In genomic region chr19:46009530-46010510, GRCh38 we compare ENCODE assay signal across 8 cellular contexts. TPM values are rescaled to one million over a fixed set of nuclear protein-coding genes. Genes with fewer than 3 reads are reported as not detected.
DNase-seq lines count a peak whose midpoint lies in the region; ATAC-seq, FAIRE-seq and TF ChIP-seq lines count a peak whose summit lies in the region.

No MANE protein-coding gene starts in this region.

- H3K9me3 ChIP-seq in A549 = no peaks in the 10 kb centered on the region

- H3K4me2 ChIP-seq in A549 = no peak overlapping the region

- no peak for TF ChIP-seq EP300 in A549 (IDR thresholded peaks at IDR 0.05)

- peaks cover 7% of the 10 kb centered on the region; the same call in 1 of the 3 replicates for H3K4me1 ChIP-seq in A549

- no peak overlapping the region for H3K4me3 ChIP-seq in A549

- H3K4me3 Mint-ChIP-seq in activated CD4-positive, alpha-beta T cell treated with anti-CD3 and anti-CD28 coated beads, Interleukin-2, amount 10 ng/mL, durations not matched to agents 7 days and 5 days = no peak overlapping the region

- 49% methylated on average over 25 of the region's 28 CpGs for WGBS in A549 (ENCODE audit: missing lambda C conversion rate)

- peaks cover 5% of the 10 kb centered on the region for H3K4me1 Mint-ChIP-seq in activated CD4-positive, alpha-beta T cell treated with anti-CD3 and anti-CD28 coated beads, Interleukin-2, amount 10 ng/mL, durations not matched to agents 7 days and 5 days

- no peak for TF ChIP-seq POLR2A in A549 (IDR thresholded peaks at IDR 0.05; ENCODE audit: low read length)

- no peak overlapping the region for H3K27ac ChIP-seq in A549

- peak; percentile 81 for DNase-seq in A549 (ENCODE audit: low read depth in 1 of 2, low spot score in 1 of 2)
- peak; percentile 80 for DNase-seq in GM13976 (ENCODE audit: low spot score)
- DNase-seq in NCI-H2227 treated with DMSO at 0.1 percent for 48 hours (lab: John Stamatoyannopoulos, UW) = peak; percentile 59
- DNase-seq in activated CD4-positive, alpha-beta T cell treated with anti-CD3 and anti-CD28 coated beads, Interleukin-2, amount 10 ng/mL, durations not matched to agents 7 days and 5 days = peak; percentile 73
- peak; percentile 86 for DNase-seq in dermis blood vessel endothelial cell
- peak; percentile 64 to 72 for DNase-seq in lung microvascular endothelial cell (ENCODE audit: low read depth in 2 of 2)
- peak; percentile 22 to 38 for DNase-seq in stimulated activated CD8-positive, alpha-beta memory T cell treated with anti-CD3 and anti-CD28 coated beads, Interleukin-15, amount 100 ng/mL, for 48 hours (ENCODE audit: low read depth in 2 of 2)

- CTCF ChIA-PET in A549 (lab: Yijun Ruan, JAX) = interaction anchor here (0.6 to 5.1 kb wide), 53 partner anchors 8 to 553 kb away, joined by 3 to 100 read pairs (median 4); partner anchors contain the start of genes CCDC61, MYPOP, NOVA2 and PGLYRP1
- CTCF ChIA-PET in activated CD4-positive, alpha-beta T cell treated with anti-CD3 and anti-CD28 coated beads, Interleukin-2, amount 10 ng/mL, durations not matched to agents 7 days and 5 days (lab: Charles Lee) = interaction anchor here (0.6 to 1.5 kb wide), 4 partner anchors 15 to 240 kb away, joined by 3 to 6 read pairs (median 4); partner anchors contain the start of genes CCDC61 and SYMPK

- ATAC-seq in A549 = peak; percentile 90 to 96
- no peak for ATAC-seq in GM21390 (IDR thresholded peaks at IDR 0.05; ENCODE audit: unreplicated experiment)

- TF ChIP-seq CTCF in A549 (IDR thresholded peaks at IDR 0.05) (peak; percentile 95), GM13976 (IDR thresholded peaks at IDR 0.05; ENCODE audit: borderline replicate concordance, control extremely low read depth, extremely low read depth, insufficient read depth, missing control alignments) (peak; percentile 76)

- POLR2A ChIA-PET in A549 (lab: Yijun Ruan, JAX) = no interaction called here
- POLR2A ChIA-PET in activated CD4-positive, alpha-beta T cell treated with anti-CD3 and anti-CD28 coated beads, Interleukin-2, amount 10 ng/mL, durations not matched to agents 7 days and 5 days (lab: Charles Lee) = no interaction called here

- H3K9me3 Mint-ChIP-seq in activated CD4-positive, alpha-beta T cell treated with anti-CD3 and anti-CD28 coated beads, Interleukin-2, amount 10 ng/mL, durations not matched to agents 7 days and 5 days = no peaks in the 10 kb centered on the region

- H3K27ac Mint-ChIP-seq in activated CD4-positive, alpha-beta T cell treated with anti-CD3 and anti-CD28 coated beads, Interleukin-2, amount 10 ng/mL, durations not matched to agents 7 days and 5 days = no peak overlapping the region

- peaks cover 10% of the 10 kb centered on the region for H3K36me3 Mint-ChIP-seq in activated CD4-positive, alpha-beta T cell treated with anti-CD3 and anti-CD28 coated beads, Interleukin-2, amount 10 ng/mL, durations not matched to agents 7 days and 5 days (ENCODE audit: low read depth)

- in situ Hi-C loops in GM13976 (cut with MboI; ENCODE audit: low sequenced_read_pairs, unreplicated experiment) = no loop called here

- peaks cover 5% of the 10 kb centered on the region for H3K27me3 Mint-ChIP-seq in activated CD4-positive, alpha-beta T cell treated with anti-CD3 and anti-CD28 coated beads, Interleukin-2, amount 10 ng/mL, durations not matched to agents 7 days and 5 days

- peak; percentile 13 for FAIRE-seq in A549 (lab: Jason Lieb, UNC)

- TF ChIP-seq RAD21 in A549 (conservative IDR thresholded peaks at IDR 0.05 in 1 of 2, IDR thresholded peaks at IDR 0.05 in 1 of 2) = peak; percentile 61 to 68

TF ChIP-seq in A549, 52 proteins besides CTCF, POLR2A, EP300 and RAD21:
- TF ChIP-seq SMC3 (IDR thresholded peaks at IDR 0.05) (peak; percentile 76), RARB (CRISPR knock-in tag; IDR thresholded peaks at IDR 0.05) (no peak)

RNA-seq across cellular contexts. Expression of gene PGLYRP1, which starts 13.0 kb away (rescaled TPM):
- not detected in 2 replicates for polyA plus RNA-seq in A549 (2011; rRNA removed)
- polyA plus RNA-seq in A549 (2012; cell fraction: cytosol; rRNA removed) = not detected in 2 replicates
- not detected in 2 replicates for polyA plus RNA-seq in A549 (2012; cell fraction: nucleus; rRNA removed)
- not detected in 3 replicates for polyA plus RNA-seq in A549 (2017; fragmentation: RNase III; extraction: RNeasy Plus Mini Kit Qiagen cat#74134 plus additional on column Dnase treatment)
- not detected in 2 replicates for polyA minus RNA-seq in A549 (2011; rRNA and poly(A)+ RNA removed)
- total RNA-seq in activated CD4-positive, alpha-beta T cell treated with anti-CD3 and anti-CD28 coated beads, Interleukin-2, amount 10 ng/mL, durations not matched to agents 7 days and 5 days = not detected
- not detected in 2 replicates for total RNA-seq in dermis blood vessel endothelial cell
- not detected in 2 replicates for total RNA-seq in lung microvascular endothelial cell

RNA-seq across cellular contexts. Expression of gene CCDC61, which starts 14.6 kb away (rescaled TPM):
- polyA plus RNA-seq in A549 (2011; rRNA removed) (3.2 and 4.1 TPM in 2 replicates), A549 (2017; fragmentation: RNase III; extraction: RNeasy Plus Mini Kit Qiagen cat#74134 plus additional on column Dnase treatment) (6.9 to 9.0 TPM (median 8.2 TPM) in 3 replicates)
- polyA plus RNA-seq in A549 (2012; cell fraction: cytosol; rRNA removed) = 6.9 and 8.2 TPM in 2 replicates
- 17.3 and 20.1 TPM in 2 replicates for polyA plus RNA-seq in A549 (2012; cell fraction: nucleus; rRNA removed)
- polyA minus RNA-seq in A549 (2011; rRNA and poly(A)+ RNA removed) = 6.7 and 11.7 TPM in 2 replicates
- 10 to 100 TPM; 26.5 to 27.0 TPM for total RNA-seq in activated CD4-positive, alpha-beta T cell treated with anti-CD3 and anti-CD28 coated beads, Interleukin-2, amount 10 ng/mL, durations not matched to agents 7 days and 5 days
- total RNA-seq in dermis blood vessel endothelial cell (7.3 and 8.1 TPM in 2 replicates), lung microvascular endothelial cell (3.3 and 6.0 TPM in 2 replicates)

RNA-seq across cellular contexts. Expression of gene IGFL4, which starts 31.0 kb away (rescaled TPM):
- polyA plus RNA-seq in A549 (2011; rRNA removed) (1.7 and 2.4 TPM in 2 replicates), A549 (2017; fragmentation: RNase III; extraction: RNeasy Plus Mini Kit Qiagen cat#74134 plus additional on column Dnase treatment) (1.3 to 3.1 TPM (median 2.8 TPM) in 3 replicates)
- polyA plus RNA-seq in A549 (2012; cell fraction: cytosol; rRNA removed) = 0.03 TPM in 2 replicates
- polyA plus RNA-seq in A549 (2012; cell fraction: nucleus; rRNA removed) = 0.40 and 0.66 TPM in 2 replicates
- 0.83 and 1.7 TPM in 2 replicates for polyA minus RNA-seq in A549 (2011; rRNA and poly(A)+ RNA removed)
- total RNA-seq in activated CD4-positive, alpha-beta T cell treated with anti-CD3 and anti-CD28 coated beads, Interleukin-2, amount 10 ng/mL, durations not matched to agents 7 days and 5 days = not detected
- total RNA-seq in dermis blood vessel endothelial cell (not detected in 2 replicates), lung microvascular endothelial cell (not detected in 2 replicates)

RNA-seq across cellular contexts. Expression of gene NOVA2, which starts 36.2 kb away (rescaled TPM):
- 0.06 and 0.17 TPM in 2 replicates for polyA plus RNA-seq in A549 (2011; rRNA removed)
- 0.03 and 0.04 TPM in 2 replicates for polyA plus RNA-seq in A549 (2012; cell fraction: cytosol; rRNA removed)
- 0.07 and 0.09 TPM in 2 replicates for polyA plus RNA-seq in A549 (2012; cell fraction: nucleus; rRNA removed)
- polyA plus RNA-seq in A549 (2017; fragmentation: RNase III; extraction: RNeasy Plus Mini Kit Qiagen cat#74134 plus additional on column Dnase treatment) = 0.13 to 0.30 TPM (median 0.24 TPM) in 3 replicates
- 0.24 and 0.25 TPM in 2 replicates for polyA minus RNA-seq in A549 (2011; rRNA and poly(A)+ RNA removed)
- total RNA-seq in activated CD4-positive, alpha-beta T cell treated with anti-CD3 and anti-CD28 coated beads, Interleukin-2, amount 10 ng/mL, durations not matched to agents 7 days and 5 days = under 1 TPM; 0.04 to 0.10 TPM
- total RNA-seq in dermis blood vessel endothelial cell = 7.0 and 16.9 TPM in 2 replicates
- 3.7 and 6.2 TPM in 2 replicates for total RNA-seq in lung microvascular endothelial cell

Comparison
In these comparisons a context has a peak if more than half of its experiments do, and no peak if none do; other contexts are left out.
1. DNase-seq: peak in every context shown above with its lines; median percentile 86 in dermis blood vessel endothelial cell; 81 in A549; 80 in GM13976; 73 in activated CD4-positive, alpha-beta T cell treated with anti-CD3 and anti-CD28 coated beads, Interleukin-2, amount 10 ng/mL, durations not matched to agents 7 days and 5 days; 68 in lung microvascular endothelial cell; 59 in NCI-H2227 treated with DMSO at 0.1 percent for 48 hours; 30 in stimulated activated CD8-positive, alpha-beta memory T cell treated with anti-CD3 and anti-CD28 coated beads, Interleukin-15, amount 100 ng/mL, for 48 hours.